Comparison of ENCODE assay signal across 9 cellular contexts in the genomic region with DNA sequence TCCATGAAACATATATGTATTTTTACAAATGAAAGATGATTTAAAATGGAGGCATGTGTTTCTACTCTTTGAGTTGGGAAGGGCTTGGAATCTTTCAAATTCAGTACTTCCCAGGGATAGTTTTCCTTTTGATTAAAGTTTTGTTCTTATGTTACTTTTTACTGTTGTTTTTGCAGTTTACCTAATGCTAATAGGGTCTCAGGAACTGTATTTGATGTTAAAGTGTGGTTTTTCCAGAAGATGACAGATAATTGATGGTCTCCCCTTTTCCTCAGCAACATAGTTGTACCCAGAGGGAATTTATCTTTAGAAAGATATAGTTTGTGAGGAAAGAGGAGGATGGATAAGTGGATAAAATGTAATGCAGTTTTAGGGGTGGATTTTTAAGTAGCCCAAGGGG. TPM values are rescaled to one million over a fixed set of nuclear protein-coding genes. Genes with fewer than 3 reads are reported as not detected.
DNase-seq lines count a peak whose midpoint lies in the region; ATAC-seq and TF ChIP-seq lines count a peak whose summit lies in the region.
"Had no signal": no experiment of that assay in that cellular context is flagged by ENCODE, and none has a peak within 500 bp of the region (broad histone marks: within the 10 kb centered on the region; RNA-seq: fewer than 3 reads in every experiment).

No MANE protein-coding gene starts in this region.

- peak overlapping the region; percentile 17 for H3K9ac ChIP-seq in muscle layer of colon (ENCODE audit: low read length)

- peaks cover 77% of the 10 kb centered on the region for H3K79me2 ChIP-seq in ACC112 (ENCODE audit: control insufficient read depth, insufficient read depth, low read length, unreplicated experiment)

- DNase-seq in ascending aorta (ENCODE audit: low spot score in 2 of 2), result no peak
- no peak for DNase-seq in COLO668 (lab: John Stamatoyannopoulos, UW; ENCODE audit: unreplicated experiment)
- no peak for DNase-seq in GM19240 (ENCODE audit: insufficient read length, low spot score)
- DNase-seq: NCI-H226 had no signal

- CTCF ChIA-PET in HEK293 (lab: Yijun Ruan, JAX), result no interaction called here

- no peaks in the 10 kb centered on the region for H3K27me3 ChIP-seq in ACC112 (ENCODE audit: insufficient read depth, low read length)
- no peaks in the 10 kb centered on the region for H3K27me3 ChIP-seq in ascending aorta
- no peaks in the 10 kb centered on the region for H3K27me3 ChIP-seq in muscle layer of colon (ENCODE audit: control insufficient read depth in 1 of 2, insufficient read depth in 2 of 2, low read length in 2 of 2)

- H3K4me1 ChIP-seq in ACC112 (ENCODE audit: control insufficient read depth, insufficient read depth, low read length, unreplicated experiment), result peaks cover 34% of the 10 kb centered on the region
- H3K4me1 ChIP-seq in HEK293 (ENCODE audit: control insufficient read depth, insufficient read depth, low read length), result peaks cover 28% of the 10 kb centered on the region
- H3K4me1 ChIP-seq in ascending aorta, result peaks cover 4 to 49% of the 10 kb centered on the region in 2 donors
- H3K4me1 ChIP-seq in muscle layer of colon (ENCODE audit: insufficient read depth, low read length), result peaks cover 65% of the 10 kb centered on the region

- peaks cover 8% of the 10 kb centered on the region for H3K36me3 ChIP-seq in ACC112 (ENCODE audit: insufficient read depth, low read length)
- H3K36me3 ChIP-seq in HEK293 (ENCODE audit: control insufficient read depth in 2 of 2, insufficient read depth in 1 of 2, low read length in 2 of 2), result peaks cover 7 to 43% of the 10 kb centered on the region in 2 experiments; a peak in 2 of 3 replicates
- peaks cover 0 to 3% of the 10 kb centered on the region in 2 donors for H3K36me3 ChIP-seq in ascending aorta
- H3K36me3 ChIP-seq in muscle layer of colon (ENCODE audit: insufficient read depth, low read length), result peaks cover 9% of the 10 kb centered on the region

- H3K4me3 ChIP-seq in ACC112 (ENCODE audit: low read depth, low read length) (peak overlapping the region; percentile 93), HEK293 (ENCODE audit: low read depth, low read length) (no peak overlapping the region), ascending aorta (peak overlapping the region; percentile 32 to 85), muscle layer of colon (ENCODE audit: low read depth in 1 of 2, low read length in 2 of 2) (peak overlapping the region in 1 of 2 donors; percentile 2)

- H3K27ac ChIP-seq in ACC112 (ENCODE audit: low read depth, low read length) (no peak overlapping the region), HEK293 (ENCODE audit: extremely low read depth, low read depth, low read length) (no peak overlapping the region), ascending aorta (peak overlapping the region; percentile 51 to 99), muscle layer of colon (ENCODE audit: low read depth, low read length) (no peak overlapping the region)

- ATAC-seq in HG03439 (IDR thresholded peaks at IDR 0.05; ENCODE audit: unreplicated experiment) (no peak), HG02642 (IDR thresholded peaks at IDR 0.05; ENCODE audit: poor library complexity, unreplicated experiment) (no peak)

- intact Hi-C loops in ascending aorta (cut with DNase I), result loop anchor here (5.0 to 10.0 kb wide), 3 partner anchors 138 to 1190 kb away; partner anchors contain the start of gene ATP5F1E

- H2AFZ ChIP-seq in ACC112 (ENCODE audit: low read length, unreplicated experiment), result no peak overlapping the region

- POLR2A ChIA-PET in HEK293 (lab: Yijun Ruan, JAX), result no interaction called here

- TF ChIP-seq CTCF in HEK293 (tag by site-specific recombination; IDR thresholded peaks at IDR 0.05), result no peak
- TF ChIP-seq CTCF in ascending aorta (IDR thresholded peaks at IDR 0.05), result no peak

- H3K9me3 ChIP-seq in HEK293 (ENCODE audit: control insufficient read depth, insufficient read depth, low read depth, low read length) (no peaks in the 10 kb centered on the region), ascending aorta (no peaks in the 10 kb centered on the region), muscle layer of colon (ENCODE audit: low read length) (no peaks in the 10 kb centered on the region)

TF ChIP-seq in HEK293, 187 proteins besides CTCF, POLR2A, EP300 and RAD21:
- peak; percentile 58 for TF ChIP-seq PRDM10 (tag by site-specific recombination; IDR thresholded peaks at IDR 0.05)
- peak; percentile 63; the same call in 1 of the 2 replicates for TF ChIP-seq PRDM6 (tag by site-specific recombination; IDR thresholded peaks at IDR 0.05)
- no peak for TF ChIP-seq SP3 (tag by site-specific recombination; IDR thresholded peaks at IDR 0.05)

RNA-seq across cellular contexts. Expression of gene GNAS, which starts 42.1 kb away (rescaled TPM):
- total RNA-seq in ascending aorta, result 663 TPM

RNA-seq across cellular contexts. Expression of gene GNAS-AS1, which starts 44.0 kb away (rescaled TPM):
- total RNA-seq in ascending aorta, result not detected

Comparison
In these comparisons a context has a peak if more than half of its experiments do, and no peak if none do; other contexts are left out.
1. H3K27ac ChIP-seq: peak in ascending aorta (2 of 2); none in ACC112 (single experiment), HEK293 (single experiment) and muscle layer of colon (single experiment).